In genomic region chr6:44247338-44248302, GRCh38 we compare ENCODE assay signal across 8 cellular contexts. TPM values are rescaled to one million over a fixed set of nuclear protein-coding genes. Genes with fewer than 3 reads are reported as not detected.
DNase-seq lines count a peak whose midpoint lies in the region; ATAC-seq and TF ChIP-seq lines count a peak whose summit lies in the region.

No MANE protein-coding gene starts in this region.

- H3K4me1 Mint-ChIP-seq in activated naive CD8-positive, alpha-beta T cell (ENCODE audit: low read depth) = peaks cover 52% of the 10 kb centered on the region

- peak overlapping the region; percentile 95 for H3K27ac ChIP-seq in A673 (ENCODE audit: low read depth, low read length, poor library complexity, severe bottlenecking)
- H3K27ac ChIP-seq in tibial nerve = peak overlapping the region; percentile 95 to 100 (median 98)

- peak overlapping the region; percentile 80 for H3K4me3 ChIP-seq in A673 (ENCODE audit: low read depth, low read length, poor library complexity, severe bottlenecking)
- H3K4me3 ChIP-seq in tibial nerve = peak overlapping the region; percentile 73 to 95 (median 84)

- H3K9me3 ChIP-seq in A673 (ENCODE audit: low read depth, low read length, poor library complexity, severe bottlenecking) (no peaks in the 10 kb centered on the region), tibial nerve (no peaks in the 10 kb centered on the region)

- H3K27me3 Mint-ChIP-seq in activated naive CD8-positive, alpha-beta T cell = no peaks in the 10 kb centered on the region

- H3K36me3 ChIP-seq in A673 (ENCODE audit: insufficient read depth, low read length, poor library complexity, severe bottlenecking) (peaks cover 48% of the 10 kb centered on the region), tibial nerve (peaks cover 6 to 40% (median 13%) of the 10 kb centered on the region in 3 donors)

- H3K4me1 ChIP-seq in A673 (ENCODE audit: insufficient read depth, low read length, poor library complexity, severe bottlenecking) = peaks cover 20% of the 10 kb centered on the region
- peaks cover 0 to 47% (median 18%) of the 10 kb centered on the region in 4 donors for H3K4me1 ChIP-seq in tibial nerve

- BruUV-seq in A673 (replicated peaks; lab: Mats Ljungman, UMichigan) = no TSS peak

- DNase-seq in A673 (ENCODE audit: low spot score) = peak; percentile 65
- peak; percentile 89 for DNase-seq in cardiac septum (ENCODE audit: low spot score)
- DNase-seq in pons (ENCODE audit: low spot score) = peak; percentile 78
- DNase-seq in tibial nerve (ENCODE audit: low spot score in 2 of 2) = peak; percentile 64 to 75

- H3K9me3 Mint-ChIP-seq in activated naive CD8-positive, alpha-beta T cell (ENCODE audit: low read depth) = no peaks in the 10 kb centered on the region

- CTCF ChIA-PET in A673 (lab: Charles Lee) = interaction anchor here (0.6 to 1.0 kb wide), 2 partner anchors 9 to 19 kb away, joined by 3 to 4 read pairs; partner anchors contain the start of gene SLC35B2

- peak overlapping the region; percentile 98 for H3K4me3 Mint-ChIP-seq in activated naive CD8-positive, alpha-beta T cell

- peaks cover 43% of the 10 kb centered on the region for H3K36me3 Mint-ChIP-seq in activated naive CD8-positive, alpha-beta T cell

- peak in 1 of 2 donors; percentile 12 for TF ChIP-seq POLR2A in tibial nerve (IDR thresholded peaks at IDR 0.05)

- TF ChIP-seq CTCF in A673 (conservative IDR thresholded peaks at IDR 0.05; ENCODE audit: low read depth, low read length) (no peak), tibial nerve (IDR thresholded peaks at IDR 0.05) (no peak)

- POLR2A ChIA-PET in A673 (lab: Charles Lee; ENCODE audit: low non-redundant PET) = interaction anchor here (0.5 to 1.3 kb wide), 5 partner anchors 9 to 130 kb away, joined by 3 to 9 read pairs (median 5); partner anchors contain the start of gene SLC35B2

- ATAC-seq in GM18909 (IDR thresholded peaks at IDR 0.05; ENCODE audit: poor library complexity, unreplicated experiment) (peak; percentile 39), HG03439 (IDR thresholded peaks at IDR 0.05; ENCODE audit: unreplicated experiment) (peak; percentile 15), SK-N-SH treated with all-trans-retinoic acid at 6 μM for 48 hours (peak; percentile 39)

- intact Hi-C loops in A673 (cut with micrococcal nuclease; ENCODE audit: unreplicated experiment) (no loop called here), cardiac septum (cut with DNase I) (loop anchor here (1.0 kb wide), 1 partner anchor 26 kb away; no protein-coding TSS in a partner anchor)

- TF ChIP-seq EP300 in tibial nerve (IDR thresholded peaks at IDR 0.05) = peak; percentile 78 to 96

- H3K27ac Mint-ChIP-seq in activated naive CD8-positive, alpha-beta T cell = peak overlapping the region; percentile 100

- no peaks in the 10 kb centered on the region for H3K27me3 ChIP-seq in A673 (replicated peaks; ENCODE audit: insufficient read depth, low read depth, low read length, poor library complexity)
- H3K27me3 ChIP-seq in tibial nerve = no peaks in the 10 kb centered on the region

- 0% methylated on average over 44 to 46 of the region's 52 CpGs for WGBS in tibial nerve, 2 donors

TF ChIP-seq in SK-N-SH treated with all-trans-retinoic acid at 6 μM for 48 hours, 23 proteins besides CTCF, POLR2A, EP300 and RAD21:
- TF ChIP-seq PATZ1 (CRISPR knock-in tag; IDR thresholded peaks at IDR 0.05; ENCODE audit: borderline replicate concordance) = peak; percentile 47; the same call in 1 of the 2 replicates
- TF ChIP-seq ZNF565 (CRISPR knock-in tag; conservative IDR thresholded peaks at IDR 0.05; ENCODE audit: low read depth) = 0 out of 2 replicates have a peak, but pooled peaks have one; percentile 55
- no peak for TF ChIP-seq POU6F1 (CRISPR knock-in tag; IDR thresholded peaks at IDR 0.05; ENCODE audit: borderline replicate concordance, low read depth)
- 0 out of 2 replicates have a peak, but pooled peaks have one; percentile 1 for TF ChIP-seq ZFP30 (CRISPR knock-in tag; IDR thresholded peaks at IDR 0.05)

RNA-seq across cellular contexts. Expression of gene HSP90AB1, which starts 0.7 kb away (rescaled TPM):
- total RNA-seq in A673 (2021) (1,472 and 1,581 TPM in 2 replicates), cardiac septum (873 TPM), tibial nerve (100 to 1,000 TPM; 485 to 580 (median 543) TPM)

RNA-seq across cellular contexts. Expression of gene SLC35B2, which starts 9.7 kb away (rescaled TPM):
- total RNA-seq in A673 (2021) (45.8 and 52.0 TPM in 2 replicates), cardiac septum (23.2 TPM), tibial nerve (10 to 100 TPM; 28.0 to 34.1 (median 33.1) TPM)

RNA-seq across cellular contexts. Expression of gene NFKBIE, which starts 17.7 kb away (rescaled TPM):
- 5.2 and 10.5 TPM in 2 replicates for total RNA-seq in A673 (2021)
- 4.7 TPM for total RNA-seq in cardiac septum
- total RNA-seq in tibial nerve = 10 to 100 TPM; 12.7 to 20.7 (median 16.0) TPM

RNA-seq across cellular contexts. Expression of gene TMEM151B, which starts 22.6 kb away (rescaled TPM):
- total RNA-seq in A673 (2021) (8.7 and 9.9 TPM in 2 replicates), cardiac septum (0.08 TPM), tibial nerve (under 1 TPM in 1 of 4 donors, not detected in 3; 0.42 TPM)

RNA-seq across cellular contexts. Expression of gene SLC29A1, which starts 24.2 kb away (rescaled TPM):
- 92.5 and 108 TPM in 2 replicates for total RNA-seq in A673 (2021)
- 105 TPM for total RNA-seq in cardiac septum
- 10 to 100 TPM; 51.4 to 83.1 (median 63.8) TPM for total RNA-seq in tibial nerve

Comparison
In these comparisons a context has a peak if more than half of its experiments do, and no peak if none do; other contexts are left out.
1. Peak in every context shown above with its lines: DNase-seq, ATAC-seq, H3K4me3 ChIP-seq and H3K27ac ChIP-seq.